In genomic region chr6:33513213-33513612, GRCh38 we compare ENCODE assay signal across 15 cellular contexts. TPM values are rescaled to one million over a fixed set of nuclear protein-coding genes. Genes with fewer than 3 reads are reported as not detected.
DNase-seq lines count a peak whose midpoint lies in the region; ATAC-seq, FAIRE-seq and TF ChIP-seq lines count a peak whose summit lies in the region.
"Had no signal": no experiment of that assay in that cellular context is flagged by ENCODE, and none has a peak within 500 bp of the region (broad histone marks: within the 10 kb centered on the region; RNA-seq: fewer than 3 reads in every experiment).

No MANE protein-coding gene starts in this region.

- no peak overlapping the region for H2AK5ac ChIP-seq in neuronal stem cell (ENCODE audit: low read depth, low read length)

- TF ChIP-seq RAD21 in GM12878 (IDR thresholded peaks at IDR 0.05; ENCODE audit: insufficient read depth, low read depth, low read length): no peak

- no peak overlapping the region for H3K9ac ChIP-seq in GM12878 (ENCODE audit: control insufficient read depth, insufficient read depth, low read length)
- H3K9ac ChIP-seq in neuronal stem cell (ENCODE audit: low read depth, low read length, poor library complexity): peak overlapping the region; percentile 50
- H3K9ac ChIP-seq: BLaER1 treated with 17β-estradiol and CSF1 and Interleukin-3, amounts not matched to agents 10 nM and 100 nM had no signal

- peak; percentile 16 for DNase-seq in DMS53 (lab: John Stamatoyannopoulos, UW)
- no peak for DNase-seq in DMS53 treated with DMSO at 0.1 percent for 48 hours (lab: John Stamatoyannopoulos, UW; ENCODE audit: unreplicated experiment)
- DNase-seq in NAMALWA (ENCODE audit: low spot score): peak; percentile 15
- DNase-seq in GM12878 (ENCODE audit: low read depth, low spot score): no peak
- no peak for DNase-seq in neuronal stem cell (ENCODE audit: low spot score)
- DNase-seq in effector CD4-positive, alpha-beta T cell: no peak
- no peak for DNase-seq in NCI-H2196 (lab: John Stamatoyannopoulos, UW; ENCODE audit: unreplicated experiment)
- DNase-seq: NCI-H1048, NCI-H446, PC-9, Right ventricle myocardium superior had no signal

- no peaks in the 10 kb centered on the region for H3K9me3 ChIP-seq in GM12878 (replicated peaks; ENCODE audit: control insufficient read depth, insufficient read depth, low read length)
- H3K9me3 ChIP-seq in neuronal stem cell (replicated peaks in 1 of 2; ENCODE audit: control insufficient read depth in 2 of 2, insufficient read depth in 1 of 2, low read depth in 1 of 2, low read length in 2 of 2): no peaks in the 10 kb centered on the region
- H3K9me3 ChIP-seq: BLaER1 treated with 17β-estradiol and CSF1 and Interleukin-3, amounts not matched to agents 10 nM and 100 nM; HAP-1 had no signal

- H3K4me3 ChIP-seq in GM12878 (no peak overlapping the region), neuronal stem cell (ENCODE audit: low read length in 2 of 2) (no peak overlapping the region)
- H3K4me3 ChIP-seq: BLaER1 treated with 17β-estradiol and CSF1 and Interleukin-3, amounts not matched to agents 10 nM and 100 nM; HAP-1; PC-9 had no signal

- no peak overlapping the region for H4K91ac ChIP-seq in neuronal stem cell (ENCODE audit: low read depth, low read length, poor library complexity)

- H4K8ac ChIP-seq in neuronal stem cell (ENCODE audit: low read depth, low read length): no peak overlapping the region

- no peaks in the 10 kb centered on the region for H3K79me2 ChIP-seq in GM12878 (ENCODE audit: control insufficient read depth, insufficient read depth, low read length)

- H3K4me1 ChIP-seq in GM12878 (ENCODE audit: control insufficient read depth, insufficient read depth, low read length) (peaks cover 12% of the 10 kb centered on the region), neuronal stem cell (ENCODE audit: control insufficient read depth in 2 of 2, insufficient read depth in 1 of 2, low read depth in 1 of 2, low read length in 2 of 2) (peaks cover 0 to 11% of the 10 kb centered on the region in 2 donors)
- H3K4me1 ChIP-seq: HAP-1 had no signal

- H2BK5ac ChIP-seq in neuronal stem cell (ENCODE audit: low read length): no peak overlapping the region

- SMC1A ChIA-PET in GM12878 (lab: Charles Lee; ENCODE audit: uncharacterized antibody, unreplicated experiment): interaction anchor here (0.6 kb wide), 1 partner anchor 79 kb away, joined by 3 read pairs; no protein-coding TSS in a partner anchor

- in situ Hi-C loops in GM12878 (cut with MboI): no loop called here

- RAD21 ChIA-PET in GM12878 (lab: Charles Lee; ENCODE audit: unreplicated experiment): no interaction called here

- no peaks in the 10 kb centered on the region for H3K36me3 ChIP-seq in GM12878 (ENCODE audit: control insufficient read depth in 2 of 2, insufficient read depth in 2 of 2, low read length in 1 of 2)
- no peaks in the 10 kb centered on the region for H3K36me3 ChIP-seq in neuronal stem cell (replicated peaks in 1 of 2; ENCODE audit: control insufficient read depth in 2 of 2, insufficient read depth in 2 of 2, low read length in 2 of 2)
- H3K36me3 ChIP-seq: BLaER1 treated with 17β-estradiol and CSF1 and Interleukin-3, amounts not matched to agents 10 nM and 100 nM; HAP-1 had no signal

- H3K4ac ChIP-seq in neuronal stem cell (ENCODE audit: low read length): no peak overlapping the region

- H3K4me2 ChIP-seq in GM12878 (ENCODE audit: control insufficient read depth, insufficient read depth) (no peak overlapping the region), neuronal stem cell (ENCODE audit: insufficient read depth, low read length, poor library complexity, severe bottlenecking) (no peak overlapping the region)
- H3K4me2 ChIP-seq: BLaER1 treated with 17β-estradiol and CSF1 and Interleukin-3, amounts not matched to agents 10 nM and 100 nM; PC-9 had no signal

- no peak overlapping the region for H2BK120ac ChIP-seq in neuronal stem cell (ENCODE audit: low read depth, low read length)

- no peaks in the 10 kb centered on the region for H4K20me1 ChIP-seq in GM12878 (ENCODE audit: control insufficient read depth, insufficient read depth)
- H4K20me1 ChIP-seq: BLaER1 treated with 17β-estradiol and CSF1 and Interleukin-3, amounts not matched to agents 10 nM and 100 nM had no signal

- TF ChIP-seq CTCF in GM12878 (IDR thresholded peaks at IDR 0.05 in 2 of 3, conservative IDR thresholded peaks at IDR 0.05 in 1 of 3; ENCODE audit: control insufficient read depth in 2 of 3, extremely low read depth in 1 of 3, insufficient read depth in 1 of 3, low read depth in 3 of 3, low read length in 3 of 3): peak in 2 of 3 experiments; percentile 19 to 20; a peak in 2 of 6 replicates

- H3K18ac ChIP-seq in neuronal stem cell (ENCODE audit: low read length): no peak overlapping the region

- no peak overlapping the region for H2BK15ac ChIP-seq in neuronal stem cell (ENCODE audit: low read length)

- TF ChIP-seq POLR2A in GM12878 (IDR thresholded peaks at IDR 0.05; ENCODE audit: low read depth, low read length): no peak

- POLR2A ChIA-PET in GM12878 (lab: Charles Lee): no interaction called here

- H3K27me3 ChIP-seq in GM12878 (replicated peaks in 1 of 2; ENCODE audit: control insufficient read depth in 2 of 2, insufficient read depth in 2 of 2, low read length in 1 of 2) (no peaks in the 10 kb centered on the region), neuronal stem cell (ENCODE audit: control insufficient read depth in 3 of 3, insufficient read depth in 3 of 3, low read depth in 1 of 3, low read length in 3 of 3) (peaks cover 0 to 28% (median 0%) of the 10 kb centered on the region in 3 experiments)

- WGBS in GM12878 (ENCODE audit: insufficient coverage, insufficient replicate concordance, low lambda C conversion rate, missing lambda C conversion rate): 15% methylated on average over 1 of the region's 1 CpG
- whole genome bisulfite sequencing in neuronal stem cell (ENCODE audit: extremely low coverage in 2 of 2, insufficient read length in 2 of 2, insufficient replicate concordance in 1 of 2), 2 donors: no CpG with 5 or more reads among the region's 1 CpG

- CTCF ChIA-PET in GM12878 (lab: Yijun Ruan, JAX): interaction anchor here (0.6 kb wide), 1 partner anchor 763 kb away, joined by 4 read pairs; no protein-coding TSS in a partner anchor

- no peak for TF ChIP-seq EP300 in GM12878 (IDR thresholded peaks at IDR 0.05; ENCODE audit: borderline replicate concordance in 1 of 2, control insufficient read depth in 1 of 2, low read depth in 2 of 2, low read length in 2 of 2)

- H3K14ac ChIP-seq in neuronal stem cell (ENCODE audit: low read length): no peak overlapping the region

- no peak overlapping the region for H2BK12ac ChIP-seq in neuronal stem cell (ENCODE audit: low read length)

- FAIRE-seq in GM12878 (lab: Jason Lieb, UNC): no peak

- peak; percentile 49 for ATAC-seq in GM12878
- no peak for ATAC-seq in HG03520 (IDR thresholded peaks at IDR 0.05; ENCODE audit: unreplicated experiment)

- H3K23ac ChIP-seq in neuronal stem cell (ENCODE audit: low read depth, low read length, poor library complexity): no peak overlapping the region

- intact Hi-C loops in GM12878 (cut with micrococcal nuclease; ENCODE audit: unreplicated experiment): no loop called here

- no peaks in the 10 kb centered on the region for H3K79me1 ChIP-seq in neuronal stem cell (ENCODE audit: low read depth, low read length)

- no TSS peak for BruUV-seq in GM12878 (replicated peaks; lab: Mats Ljungman, UMichigan)

- H2AFZ ChIP-seq in GM12878 (ENCODE audit: control insufficient read depth, low read depth, low read length) (no peak overlapping the region), neuronal stem cell (ENCODE audit: low read length) (no peak overlapping the region)
- H2AFZ ChIP-seq: PC-9 had no signal

- H3K27ac ChIP-seq in GM12878 (ENCODE audit: control insufficient read depth, insufficient read depth) (no peak overlapping the region), neuronal stem cell (replicated peaks; ENCODE audit: low read length) (no peak overlapping the region)
- H3K27ac ChIP-seq: 22Rv1; BLaER1 treated with 17β-estradiol and CSF1 and Interleukin-3, amounts not matched to agents 10 nM and 100 nM; PC-9 had no signal

TF ChIP-seq in GM12878, 131 proteins besides CTCF, POLR2A, EP300 and RAD21:
- no peak for TF ChIP-seq STAT3 (IDR thresholded peaks at IDR 0.05; ENCODE audit: low read depth, low read length)
- no peak for TF ChIP-seq BACH1 (IDR thresholded peaks at IDR 0.05; ENCODE audit: borderline replicate concordance)
- no peak for TF ChIP-seq IRF5 (IDR thresholded peaks at IDR 0.05; ENCODE audit: borderline replicate concordance)
- TF ChIP-seq HDAC6 (IDR thresholded peaks at IDR 0.05; ENCODE audit: unreplicated experiment): no peak
- TF ChIP-seq ZNF207 (IDR thresholded peaks at IDR 0.05; ENCODE audit: borderline replicate concordance): no peak

RNA-seq across cellular contexts. Expression of gene ZBTB9, which starts 58.8 kb away (rescaled TPM):
- 5.1 and 5.5 TPM in 2 replicates for total RNA-seq in GM12878 (2013; cell fraction: nucleolus; rRNA removed)
- total RNA-seq in GM12878 (2014; rRNA removed) (5.2 and 6.6 TPM in 2 replicates), GM12878 (2014; rRNA removed; fragmentation: Illumina TruSeq; extraction: Trizol) (6.0 and 6.7 TPM in 2 replicates), GM12878 (2021) (9.2 and 10.4 TPM in 2 replicates)
- 4.1 TPM for polyA plus RNA-seq in GM12878 (2011; ENCODE audit: low read depth)
- polyA plus RNA-seq in GM12878 (2011; rRNA removed) (5.3 and 7.2 TPM in 2 replicates), GM12878 (2014; fragmentation: Illumina TruSeq; extraction: Trizol) (9.8 and 10.3 TPM in 2 replicates), GM12878 (2014; fragmentation: Nextera tagmentation; extraction: Ambion mirVana) (1 to 10 TPM; 1.5 to 2.6 TPM), GM12878 (2014; rRNA removed) (6.7 and 7.3 TPM in 2 replicates), GM12878 (2016; fragmentation: Nextera tagmentation; extraction: Ambion mirVana) (10 to 100 TPM; 12.1 to 12.7 TPM)
- polyA plus RNA-seq in GM12878 (2011; cell fraction: cytosol; rRNA removed): 6.0 and 6.9 TPM in 2 replicates
- polyA plus RNA-seq in GM12878 (2011; cell fraction: nucleus; rRNA removed): 13.4 and 16.9 TPM in 2 replicates
- 5.6 and 6.3 TPM in 2 replicates for polyA plus RNA-seq in GM12878 (2012)
- polyA minus RNA-seq in GM12878 (2011; rRNA and poly(A)+ RNA removed): 9.1 and 9.2 TPM in 2 replicates
- 3.6 and 4.2 TPM in 2 replicates for polyA minus RNA-seq in GM12878 (2011; cell fraction: cytosol; rRNA and poly(A)+ RNA removed)
- 4.5 and 6.2 TPM in 2 replicates for polyA minus RNA-seq in GM12878 (2011; cell fraction: nucleus; rRNA and poly(A)+ RNA removed)
- polyA plus RNA-seq in neuronal stem cell (2013, experiment 1 of 2): 7.6 TPM
- polyA plus RNA-seq in neuronal stem cell (2013, experiment 2 of 2): 7.2 TPM

Comparison
In these comparisons a context has a peak if more than half of its experiments do, and no peak if none do; other contexts are left out.
1. DNase-seq: peak in DMS53 (single experiment) and NAMALWA (single experiment); none in DMS53 treated with DMSO at 0.1 percent for 48 hours (single experiment), GM12878 (single experiment), neuronal stem cell (single experiment), effector CD4-positive, alpha-beta T cell (single experiment) and NCI-H2196 (single experiment).